ENCODE assay signal across 9 cellular contexts in the genomic region with DNA sequence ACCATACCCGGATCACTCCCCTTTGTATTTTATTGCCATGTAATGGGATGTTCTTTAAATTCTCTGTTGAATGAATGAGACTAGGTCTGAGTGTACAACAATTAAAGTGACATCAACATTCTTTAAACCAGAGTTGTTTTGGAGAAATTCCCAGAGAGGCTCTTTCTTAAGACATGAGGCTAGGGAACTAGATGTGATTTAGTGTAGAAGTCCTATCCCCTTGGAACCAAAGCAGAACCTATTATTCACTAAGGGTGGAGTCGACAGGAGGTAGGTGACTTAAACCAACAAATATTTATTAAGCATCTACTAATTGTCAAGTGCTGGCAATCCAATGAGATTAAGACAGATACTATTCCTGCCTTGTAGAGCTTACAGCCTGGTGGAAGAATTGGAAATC. TPM values are rescaled to one million over a fixed set of nuclear protein-coding genes. Genes with fewer than 3 reads are reported as not detected.
DNase-seq lines count a peak whose midpoint lies in the region; ATAC-seq lines count a peak whose summit lies in the region.
"Had no signal": no experiment of that assay in that cellular context is flagged by ENCODE, and none has a peak within 500 bp of the region (broad histone marks: within the 10 kb centered on the region; RNA-seq: fewer than 3 reads in every experiment).

No MANE protein-coding gene starts in this region.

- no peaks in the 10 kb centered on the region for H3K4me1 ChIP-seq in iPS-15b (ENCODE audit: control insufficient read depth, insufficient read depth, low read length)

- POLR2A ChIA-PET in activated CD4-positive, alpha-beta T cell treated with anti-CD3 and anti-CD28 coated beads, Interleukin-2, amount 10 ng/mL, durations not matched to agents 7 days and 5 days (lab: Charles Lee): no interaction called here

- H3K9ac ChIP-seq in iPS-15b (ENCODE audit: low read depth, low read length): no peak overlapping the region

- H3K36me3 Mint-ChIP-seq in activated CD4-positive, alpha-beta T cell treated with anti-CD3 and anti-CD28 coated beads, Interleukin-2, amount 10 ng/mL, durations not matched to agents 7 days and 5 days (ENCODE audit: low read depth): peaks cover 24% of the 10 kb centered on the region
- peaks cover 18% of the 10 kb centered on the region for H3K36me3 Mint-ChIP-seq in activated T-helper 1 cell treated with anti-CD3 and anti-CD28 coated beads, Interleukin-12 subunit alpha, Interleukin-12 subunit beta, Interleukin-2, Interleukin-4 antibody, amounts not matched to agents 30 ng/mL and 10 ng/mL and 1 ng/mL, durations not matched to agents 14 hours and 24 hours and 36 hours (ENCODE audit: low read depth)

- H3K4me3 Mint-ChIP-seq in activated CD4-positive, alpha-beta T cell treated with anti-CD3 and anti-CD28 coated beads, Interleukin-2, amount 10 ng/mL, durations not matched to agents 7 days and 5 days: peak overlapping the region; percentile 83
- peak overlapping the region; percentile 90 for H3K4me3 Mint-ChIP-seq in activated T-helper 1 cell treated with anti-CD3 and anti-CD28 coated beads, Interleukin-12 subunit alpha, Interleukin-12 subunit beta, Interleukin-2, Interleukin-4 antibody, amounts not matched to agents 30 ng/mL and 10 ng/mL and 1 ng/mL, durations not matched to agents 14 hours and 24 hours and 36 hours

- peaks cover 36% of the 10 kb centered on the region for H3K4me1 Mint-ChIP-seq in activated CD4-positive, alpha-beta T cell treated with anti-CD3 and anti-CD28 coated beads, Interleukin-2, amount 10 ng/mL, durations not matched to agents 7 days and 5 days
- peaks cover 29% of the 10 kb centered on the region for H3K4me1 Mint-ChIP-seq in activated T-helper 1 cell treated with anti-CD3 and anti-CD28 coated beads, Interleukin-12 subunit alpha, Interleukin-12 subunit beta, Interleukin-2, Interleukin-4 antibody, amounts not matched to agents 30 ng/mL and 10 ng/mL and 1 ng/mL, durations not matched to agents 14 hours and 24 hours and 36 hours (ENCODE audit: low read depth)

- H3K27me3 ChIP-seq in iPS-15b (ENCODE audit: control insufficient read depth, insufficient read depth, low read length): no peaks in the 10 kb centered on the region

- CTCF ChIA-PET in activated CD4-positive, alpha-beta T cell treated with anti-CD3 and anti-CD28 coated beads, Interleukin-2, amount 10 ng/mL, durations not matched to agents 7 days and 5 days (lab: Charles Lee): no interaction called here

- ATAC-seq in HG02571 (IDR thresholded peaks at IDR 0.05; ENCODE audit: unreplicated experiment): no peak

- no peaks in the 10 kb centered on the region for H3K9me3 Mint-ChIP-seq in activated CD4-positive, alpha-beta T cell treated with anti-CD3 and anti-CD28 coated beads, Interleukin-2, amount 10 ng/mL, durations not matched to agents 7 days and 5 days
- H3K9me3 Mint-ChIP-seq in activated T-helper 1 cell treated with anti-CD3 and anti-CD28 coated beads, Interleukin-12 subunit alpha, Interleukin-12 subunit beta, Interleukin-2, Interleukin-4 antibody, amounts not matched to agents 30 ng/mL and 10 ng/mL and 1 ng/mL, durations not matched to agents 14 hours and 24 hours and 36 hours: no peaks in the 10 kb centered on the region

- no peaks in the 10 kb centered on the region for H3K27me3 Mint-ChIP-seq in activated CD4-positive, alpha-beta T cell treated with anti-CD3 and anti-CD28 coated beads, Interleukin-2, amount 10 ng/mL, durations not matched to agents 7 days and 5 days
- no peaks in the 10 kb centered on the region for H3K27me3 Mint-ChIP-seq in activated T-helper 1 cell treated with anti-CD3 and anti-CD28 coated beads, Interleukin-12 subunit alpha, Interleukin-12 subunit beta, Interleukin-2, Interleukin-4 antibody, amounts not matched to agents 30 ng/mL and 10 ng/mL and 1 ng/mL, durations not matched to agents 14 hours and 24 hours and 36 hours (ENCODE audit: insufficient read depth)

- DNase-seq in activated CD4-positive, alpha-beta T cell treated with anti-CD3 and anti-CD28 coated beads, Interleukin-2, amount 10 ng/mL, durations not matched to agents 7 days and 5 days: no peak
- DNase-seq in activated CD4-positive, alpha-beta T cell treated with anti-CD3 and anti-CD28 coated beads, Interleukin-2, amount 50 U/mL, for 48 hours: no peak
- no peak for DNase-seq in activated T-helper 1 cell treated with anti-CD3 and anti-CD28 coated beads, Interleukin-12 subunit alpha, Interleukin-12 subunit beta, Interleukin-2, Interleukin-4 antibody, amounts not matched to agents 30 ng/mL and 10 ng/mL and 1 ng/mL, durations not matched to agents 14 hours and 24 hours and 36 hours (ENCODE audit: low spot score)
- DNase-seq in stromal cell of bone marrow (ENCODE audit: low read depth) (peak; percentile 42), NCI-H1048 (lab: John Stamatoyannopoulos, UW) (no peak)
- no peak for DNase-seq in activated CD4-positive, alpha-beta T cell treated with anti-CD3 and anti-CD28 coated beads, Interleukin-2, amount 50 U/mL, for 1 hour
- DNase-seq: stimulated activated CD4-positive, alpha-beta T cell treated with anti-CD3 and anti-CD28 coated beads, Interleukin-15, amount 100 ng/mL, for 24 hours had no signal

- H3K4me3 ChIP-seq in iPS-15b (ENCODE audit: low read depth, low read length): peak overlapping the region; percentile 74

- intact Hi-C loops in activated T-helper 1 cell treated with anti-CD3 and anti-CD28 coated beads, Interleukin-12 subunit alpha, Interleukin-12 subunit beta, Interleukin-2, Interleukin-4 antibody, amounts not matched to agents 30 ng/mL and 10 ng/mL and 1 ng/mL, durations not matched to agents 14 hours and 24 hours and 36 hours (cut with micrococcal nuclease): loop anchor here (2.0 to 5.0 kb wide), 5 partner anchors 125 to 1715 kb away; a partner anchor contains a TSS

- no peaks in the 10 kb centered on the region for H3K9me3 ChIP-seq in iPS-15b (ENCODE audit: control insufficient read depth, insufficient read depth, low read length)

- H3K36me3 ChIP-seq in iPS-15b (ENCODE audit: control insufficient read depth, insufficient read depth, low read length): peaks cover 17% of the 10 kb centered on the region

- H3K27ac Mint-ChIP-seq in activated CD4-positive, alpha-beta T cell treated with anti-CD3 and anti-CD28 coated beads, Interleukin-2, amount 10 ng/mL, durations not matched to agents 7 days and 5 days: peak overlapping the region; percentile 91
- H3K27ac Mint-ChIP-seq in activated T-helper 1 cell treated with anti-CD3 and anti-CD28 coated beads, Interleukin-12 subunit alpha, Interleukin-12 subunit beta, Interleukin-2, Interleukin-4 antibody, amounts not matched to agents 30 ng/mL and 10 ng/mL and 1 ng/mL, durations not matched to agents 14 hours and 24 hours and 36 hours: no peak overlapping the region

RNA-seq across cellular contexts. Expression of a gene that starts 1.7 kb away (rescaled TPM):
- 10 to 100 TPM; 54.1 to 59.3 TPM for total RNA-seq in activated CD4-positive, alpha-beta T cell treated with anti-CD3 and anti-CD28 coated beads, Interleukin-2, amount 10 ng/mL, durations not matched to agents 7 days and 5 days
- total RNA-seq in activated T-helper 1 cell treated with anti-CD3 and anti-CD28 coated beads, Interleukin-12 subunit alpha, Interleukin-12 subunit beta, Interleukin-2, Interleukin-4 antibody, amounts not matched to agents 30 ng/mL and 10 ng/mL and 1 ng/mL, durations not matched to agents 14 hours and 24 hours and 36 hours: 107 TPM in 2 replicates

RNA-seq across cellular contexts. Expression of a gene that starts 23.3 kb away (rescaled TPM):
- total RNA-seq in activated CD4-positive, alpha-beta T cell treated with anti-CD3 and anti-CD28 coated beads, Interleukin-2, amount 10 ng/mL, durations not matched to agents 7 days and 5 days: under 1 TPM; 0.12 to 0.21 TPM
- 0.39 TPM in 2 replicates for total RNA-seq in activated T-helper 1 cell treated with anti-CD3 and anti-CD28 coated beads, Interleukin-12 subunit alpha, Interleukin-12 subunit beta, Interleukin-2, Interleukin-4 antibody, amounts not matched to agents 30 ng/mL and 10 ng/mL and 1 ng/mL, durations not matched to agents 14 hours and 24 hours and 36 hours
